In the genomic region with DNA sequence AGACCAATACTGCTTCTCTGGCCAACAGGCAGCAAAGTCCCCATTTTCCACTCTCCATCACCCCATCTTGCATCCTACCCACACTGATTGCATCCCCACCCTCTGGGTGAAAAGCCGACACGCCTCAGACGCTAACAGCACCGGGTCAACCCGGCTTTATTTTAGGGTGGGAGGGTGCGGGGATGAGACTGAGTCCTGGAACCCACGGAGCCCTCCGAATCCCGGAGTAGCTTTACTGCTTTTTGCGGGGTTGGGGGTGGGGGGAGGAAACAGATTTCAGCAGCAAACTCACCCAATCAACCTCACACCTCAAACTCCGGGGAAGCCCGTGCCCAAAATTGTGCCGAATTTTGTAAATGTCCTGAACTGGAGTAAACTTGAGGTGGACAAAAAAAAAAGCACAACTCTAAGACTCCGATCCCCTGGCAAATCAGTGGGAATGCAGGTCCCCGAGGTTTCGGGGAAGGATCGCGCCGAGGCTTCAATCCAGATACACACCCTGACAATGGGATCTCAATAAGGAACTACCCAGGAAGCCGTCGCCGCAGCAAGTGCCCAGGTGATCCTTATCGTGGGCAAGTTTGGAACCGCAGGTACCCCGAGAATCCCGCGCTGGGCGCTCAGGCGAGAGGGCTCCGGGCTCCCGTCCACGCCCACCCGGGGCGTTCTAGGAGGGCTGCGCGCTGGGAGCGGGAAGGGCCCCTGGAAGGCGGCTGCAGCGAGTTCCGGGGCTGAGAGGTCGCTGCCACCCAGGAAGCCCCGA, we compare ENCODE assay signal across 8 cellular contexts. TPM values are rescaled to one million over a fixed set of nuclear protein-coding genes. Genes with fewer than 3 reads are reported as not detected.
A peak's percentile ranks its signal among the peaks of the same experiment; 100 is the strongest.
DNase-seq lines count a peak whose midpoint lies in the region; ATAC-seq and TF ChIP-seq lines count a peak whose summit lies in the region.

No MANE protein-coding gene starts in this region.

- H3K9me3 Mint-ChIP-seq in endodermal cell: no peaks in the 10 kb centered on the region
- H3K9me3 Mint-ChIP-seq in nephron: no peaks in the 10 kb centered on the region

- no peak overlapping the region for H3K27ac ChIP-seq in endodermal cell (ENCODE audit: low read depth, low read length)

- no peaks in the 10 kb centered on the region for H3K9me3 ChIP-seq in endodermal cell (ENCODE audit: control insufficient read depth, low read length)

- DNase-seq in activated CD4-positive, alpha-beta T cell treated with anti-CD3 and anti-CD28 coated beads for 48 hours: peak; percentile 24
- no peak for DNase-seq in activated CD4-positive, alpha-beta T cell treated with anti-CD3 and anti-CD28 coated beads, Interleukin-2, amount 50 U/mL, for 4 hours
- DNase-seq in endodermal cell: no peak
- no peak for DNase-seq in GM13977 (ENCODE audit: low spot score)
- no peak for DNase-seq in hippocampal formation (lab: John Stamatoyannopoulos, UW)

- peak overlapping the region; percentile 95 for H3K4me3 ChIP-seq in endodermal cell (ENCODE audit: low read length)

- ATAC-seq in SK-N-SH treated with all-trans-retinoic acid at 6 μM for 48 hours (peak; percentile 52), HG02885 (IDR thresholded peaks at IDR 0.05; ENCODE audit: poor library complexity, unreplicated experiment) (no peak)

- peak overlapping the region; percentile 67 for H3K9ac ChIP-seq in endodermal cell (ENCODE audit: extremely low read depth, low read length, poor library complexity, severe bottlenecking)

- H3K36me3 ChIP-seq in endodermal cell (ENCODE audit: control insufficient read depth, insufficient read depth, low read length): no peaks in the 10 kb centered on the region

- in situ Hi-C loops in GM13977 (cut with MboI; ENCODE audit: low pct_unique_long_range_greater_than_20kb, low sequenced_read_pairs, unreplicated experiment): no loop called here

- H3K4me1 ChIP-seq in endodermal cell (ENCODE audit: control insufficient read depth, insufficient read depth, low read length): no peaks in the 10 kb centered on the region

- H3K36me3 Mint-ChIP-seq in endodermal cell (ENCODE audit: low read depth): no peaks in the 10 kb centered on the region
- H3K36me3 Mint-ChIP-seq in nephron (ENCODE audit: low read depth): no peaks in the 10 kb centered on the region

- H3K27me3 ChIP-seq in endodermal cell (ENCODE audit: control insufficient read depth, insufficient read depth, low read length, poor library complexity, severe bottlenecking): peaks cover 30% of the 10 kb centered on the region

- WGBS in endodermal cell (ENCODE audit: insufficient coverage in 1 of 2, insufficient read length in 1 of 2), 2 experiments: 3% methylated on average over 14 to 37 of the region's 42 CpGs

- no peak overlapping the region for H3K27ac Mint-ChIP-seq in endodermal cell
- no peak overlapping the region for H3K27ac Mint-ChIP-seq in nephron

- H3K4me3 Mint-ChIP-seq in endodermal cell: peak overlapping the region; percentile 72
- peak overlapping the region; percentile 85 to 88 (median 85) for H3K4me3 Mint-ChIP-seq in nephron

- H3K27me3 Mint-ChIP-seq in endodermal cell (ENCODE audit: insufficient read depth) (peaks cover 38% of the 10 kb centered on the region), nephron (ENCODE audit: low read depth) (peaks cover 44% of the 10 kb centered on the region)

- H3K4me1 Mint-ChIP-seq in endodermal cell (peaks cover 9% of the 10 kb centered on the region), nephron (peaks cover 10% of the 10 kb centered on the region)

- TF ChIP-seq CTCF in endodermal cell (conservative IDR thresholded peaks at IDR 0.05) (no peak), nephron (IDR thresholded peaks at IDR 0.05; ENCODE audit: unreplicated experiment in 3 of 3) (no peak), GM13977 (IDR thresholded peaks at IDR 0.05; ENCODE audit: extremely low read depth, insufficient read depth, missing control alignments) (no peak)

TF ChIP-seq in SK-N-SH treated with all-trans-retinoic acid at 6 μM for 48 hours, 23 proteins besides CTCF, POLR2A, EP300 and RAD21:
- TF ChIP-seq ZFP3 (CRISPR knock-in tag; IDR thresholded peaks at IDR 0.05): no peak
- TF ChIP-seq PPARA (CRISPR knock-in tag; IDR thresholded peaks at IDR 0.05; ENCODE audit: borderline replicate concordance): no peak
- TF ChIP-seq ZFP30 (CRISPR knock-in tag; IDR thresholded peaks at IDR 0.05): no peak
- no peak for TF ChIP-seq TSHZ2 (CRISPR knock-in tag; IDR thresholded peaks at IDR 0.05)
- TF ChIP-seq, protein P1, sequence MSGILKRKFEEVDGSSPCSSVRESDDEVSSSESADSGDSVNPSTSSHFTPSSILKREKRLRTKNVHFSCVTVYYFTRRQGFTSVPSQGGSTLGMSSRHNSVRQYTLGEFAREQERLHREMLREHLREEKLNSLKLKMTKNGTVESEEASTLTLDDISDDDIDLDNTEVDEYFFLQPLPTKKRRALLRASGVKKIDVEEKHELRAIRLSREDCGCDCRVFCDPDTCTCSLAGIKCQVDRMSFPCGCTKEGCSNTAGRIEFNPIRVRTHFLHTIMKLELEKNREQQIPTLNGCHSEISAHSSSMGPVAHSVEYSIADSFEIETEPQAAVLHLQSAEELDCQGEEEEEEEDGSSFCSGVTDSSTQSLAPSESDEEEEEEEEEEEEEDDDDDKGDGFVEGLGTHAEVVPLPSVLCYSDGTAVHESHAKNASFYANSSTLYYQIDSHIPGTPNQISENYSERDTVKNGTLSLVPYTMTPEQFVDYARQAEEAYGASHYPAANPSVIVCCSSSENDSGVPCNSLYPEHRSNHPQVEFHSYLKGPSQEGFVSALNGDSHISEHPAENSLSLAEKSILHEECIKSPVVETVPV (CRISPR knock-in tag; IDR thresholded peaks at IDR 0.05): no peak
- TF ChIP-seq ISL1 (CRISPR knock-in tag; IDR thresholded peaks at IDR 0.05): no peak
- no peak for TF ChIP-seq POU6F1 (CRISPR knock-in tag; IDR thresholded peaks at IDR 0.05; ENCODE audit: borderline replicate concordance, low read depth)
- no peak for TF ChIP-seq ESRRG (CRISPR knock-in tag; IDR thresholded peaks at IDR 0.05)
- no peak for TF ChIP-seq TOX (CRISPR knock-in tag; IDR thresholded peaks at IDR 0.05; ENCODE audit: borderline replicate concordance)

RNA-seq across cellular contexts. Expression of gene GCH1, which starts 1.1 kb away (rescaled TPM):
- 10 to 100 TPM; 18.3 to 18.7 TPM for total RNA-seq in endodermal cell
- 4.9 TPM for polyA plus RNA-seq in endodermal cell (2013, experiment 1 of 2)
- 5.1 TPM for polyA plus RNA-seq in endodermal cell (2013, experiment 2 of 2)
